ENCODE assay signal across 1 cellular context in the genomic region with DNA sequence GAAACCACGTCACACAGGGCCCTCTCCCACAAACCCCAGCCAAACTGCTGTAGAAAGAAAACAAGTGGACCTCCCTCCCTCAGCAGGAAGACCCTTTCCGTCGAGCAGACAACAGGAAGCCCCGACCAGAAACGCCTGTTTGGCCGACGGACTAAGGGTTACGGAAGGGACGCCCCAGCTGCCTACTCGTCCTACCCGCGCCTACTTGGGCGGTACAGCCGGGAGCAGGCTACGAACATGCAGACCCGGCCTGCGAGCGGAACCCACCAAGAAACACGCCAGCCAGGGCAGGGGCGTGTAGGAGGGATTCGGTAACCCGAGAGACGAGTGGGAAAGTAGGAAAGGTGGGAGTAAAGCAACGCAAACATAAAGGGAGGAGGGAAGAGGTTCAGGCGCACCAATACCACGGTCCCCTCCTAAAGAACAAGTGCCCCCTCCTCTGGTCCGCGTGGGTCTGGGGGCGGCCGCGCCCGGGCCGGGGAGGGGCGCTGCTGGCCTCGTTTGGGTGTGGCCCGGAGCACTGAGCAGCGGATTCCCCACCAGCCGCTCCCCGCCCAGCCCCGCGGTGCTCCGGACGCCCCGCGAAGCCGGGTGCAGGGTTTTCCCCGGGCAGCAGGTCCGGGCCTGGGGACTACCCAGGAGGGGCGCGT.
TF ChIP-seq lines count a peak whose summit lies in the region.

No MANE protein-coding gene starts in this region.

TF ChIP-seq in A549, 52 proteins besides CTCF, POLR2A, EP300 and RAD21 (continued from another document):
- TF ChIP-seq E2F6 (IDR thresholded peaks at IDR 0.05; ENCODE audit: borderline replicate concordance, low read depth): 0 out of 2 replicates have a peak, but pooled peaks have one; percentile 13
- TF ChIP-seq REST (IDR thresholded peaks at IDR 0.05): peak; percentile 1; the same call in 1 of the 2 replicates
- TF ChIP-seq TFCP2L1 (CRISPR knock-in tag; IDR thresholded peaks at IDR 0.05): peak; percentile 3
- TF ChIP-seq BHLHE40 (IDR thresholded peaks at IDR 0.05; ENCODE audit: low read depth, low read length): no peak
- TF ChIP-seq RCOR1 (IDR thresholded peaks at IDR 0.05; ENCODE audit: low read depth, low read length): no peak
- TF ChIP-seq, protein P1, sequence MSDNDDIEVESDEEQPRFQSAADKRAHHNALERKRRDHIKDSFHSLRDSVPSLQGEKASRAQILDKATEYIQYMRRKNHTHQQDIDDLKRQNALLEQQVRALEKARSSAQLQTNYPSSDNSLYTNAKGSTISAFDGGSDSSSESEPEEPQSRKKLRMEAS (IDR thresholded peaks at IDR 0.05): no peak
